In genomic region chr19:37077615-37077928, GRCh38 we compare ENCODE assay signal across 9 cellular contexts. TPM values are rescaled to one million over a fixed set of nuclear protein-coding genes. Genes with fewer than 3 reads are reported as not detected.
DNase-seq lines count a peak whose midpoint lies in the region; ATAC-seq lines count a peak whose summit lies in the region.
"Had no signal": no experiment of that assay in that cellular context is flagged by ENCODE, and none has a peak within 500 bp of the region (broad histone marks: within the 10 kb centered on the region; RNA-seq: fewer than 3 reads in every experiment).

No MANE protein-coding gene starts in this region.

- peaks cover 17% of the 10 kb centered on the region for H3K9me3 Mint-ChIP-seq in activated T-cell treated with anti-CD3 and anti-CD28 coated beads, Interleukin-2, amount 50 U/mL, for 4 hours
- peaks cover 27% of the 10 kb centered on the region for H3K9me3 Mint-ChIP-seq in activated CD4-positive, alpha-beta memory T cell treated with anti-CD3 and anti-CD28 coated beads, Interleukin-2, amount 10 ng/mL, durations not matched to agents 7 days and 5 days
- peaks cover 6% of the 10 kb centered on the region for H3K9me3 Mint-ChIP-seq in stimulated activated memory B cell treated with anti-CD40 and anti-IgM and Interleukin-4, amounts not matched to agents 10 μg/mL and 1 μg/mL and 100 μg/mL, for 72 hours

- no peak overlapping the region for H3K27ac ChIP-seq in iPS DF 6.9 (ENCODE audit: low read length)
- H3K27ac ChIP-seq: foreskin keratinocyte had no signal

- peak overlapping the region; percentile 93 for H3K4me3 Mint-ChIP-seq in activated T-cell treated with anti-CD3 and anti-CD28 coated beads, Interleukin-2, amount 50 U/mL, for 4 hours
- H3K4me3 Mint-ChIP-seq in activated CD4-positive, alpha-beta memory T cell treated with anti-CD3 and anti-CD28 coated beads, Interleukin-2, amount 10 ng/mL, durations not matched to agents 7 days and 5 days = peak overlapping the region; percentile 98
- H3K4me3 Mint-ChIP-seq in stimulated activated memory B cell treated with anti-CD40 and anti-IgM and Interleukin-4, amounts not matched to agents 10 μg/mL and 1 μg/mL and 100 μg/mL, for 72 hours = peak overlapping the region; percentile 89

- H3K27ac Mint-ChIP-seq in activated CD4-positive, alpha-beta memory T cell treated with anti-CD3 and anti-CD28 coated beads, Interleukin-2, amount 10 ng/mL, durations not matched to agents 7 days and 5 days = peak overlapping the region; percentile 81
- H3K27ac Mint-ChIP-seq in stimulated activated memory B cell treated with anti-CD40 and anti-IgM and Interleukin-4, amounts not matched to agents 10 μg/mL and 1 μg/mL and 100 μg/mL, for 72 hours = peak overlapping the region; percentile 89

- no peaks in the 10 kb centered on the region for H3K36me3 ChIP-seq in iPS DF 6.9 (ENCODE audit: control insufficient read depth, insufficient read depth, low read length)

- H3K4me1 ChIP-seq in iPS DF 6.9 (ENCODE audit: control insufficient read depth, insufficient read depth, low read length) = no peaks in the 10 kb centered on the region
- H3K4me1 ChIP-seq: foreskin keratinocyte had no signal

- ATAC-seq in activated T-cell treated with anti-CD3 and anti-CD28 coated beads, Interleukin-2, amount 50 U/mL, for 4 hours = no peak
- no peak for ATAC-seq in stimulated activated memory B cell treated with anti-CD40 and anti-IgM and Interleukin-4, amounts not matched to agents 10 μg/mL and 1 μg/mL and 100 μg/mL, for 72 hours
- ATAC-seq in GM18909 (IDR thresholded peaks at IDR 0.05; ENCODE audit: poor library complexity, unreplicated experiment) = no peak

- H3K4me1 Mint-ChIP-seq in activated T-cell treated with anti-CD3 and anti-CD28 coated beads, Interleukin-2, amount 50 U/mL, for 4 hours (ENCODE audit: low read depth) = peaks cover 29% of the 10 kb centered on the region
- H3K4me1 Mint-ChIP-seq in activated CD4-positive, alpha-beta memory T cell treated with anti-CD3 and anti-CD28 coated beads, Interleukin-2, amount 10 ng/mL, durations not matched to agents 7 days and 5 days = peaks cover 30% of the 10 kb centered on the region
- H3K4me1 Mint-ChIP-seq in stimulated activated memory B cell treated with anti-CD40 and anti-IgM and Interleukin-4, amounts not matched to agents 10 μg/mL and 1 μg/mL and 100 μg/mL, for 72 hours = peaks cover 33% of the 10 kb centered on the region

- whole genome bisulfite sequencing in iPS DF 6.9 (ENCODE audit: insufficient coverage, insufficient read length) = no CpG with 5 or more reads among the region's 6 CpGs

- no peaks in the 10 kb centered on the region for H3K9me3 ChIP-seq in iPS DF 6.9 (ENCODE audit: control insufficient read depth, insufficient read depth, low read length)

- CTCF ChIA-PET in activated CD4-positive, alpha-beta memory T cell treated with anti-CD3 and anti-CD28 coated beads, Interleukin-2, amount 10 ng/mL, durations not matched to agents 7 days and 5 days (lab: Charles Lee) = interaction anchor here (1.0 to 1.2 kb wide), 3 partner anchors 95 to 390 kb away, joined by 3 to 4 read pairs (median 4); partner anchors contain the start of genes ZNF345, ZNF569 and ZNF585A

- no peak for DNase-seq in activated T-cell treated with anti-CD3 and anti-CD28 coated beads, Interleukin-2, amount 50 U/mL, for 4 hours
- no peak for DNase-seq in activated T-cell treated with anti-CD3 and anti-CD28 coated beads, Interleukin-2, amount 50 U/mL, for 48 hours
- DNase-seq in activated CD4-positive, alpha-beta memory T cell treated with anti-CD3 and anti-CD28 coated beads, Interleukin-2, amount 10 ng/mL, durations not matched to agents 7 days and 5 days = no peak
- DNase-seq in iPS DF 6.9 (ENCODE audit: low read depth, low spot score) = no peak
- no peak for DNase-seq in central memory CD4-positive, alpha-beta T cell
- no peak for DNase-seq in T1000 (lab: John Stamatoyannopoulos, UW)

- POLR2A ChIA-PET in activated CD4-positive, alpha-beta memory T cell treated with anti-CD3 and anti-CD28 coated beads, Interleukin-2, amount 10 ng/mL, durations not matched to agents 7 days and 5 days (lab: Charles Lee) = interaction anchor here (0.7 to 1.8 kb wide), 11 partner anchors 8 to 702 kb away, joined by 3 to 7 read pairs (median 4); partner anchors contain the start of genes ZNF260, ZNF345, ZNF382 and ZNF383

- H3K27me3 ChIP-seq in iPS DF 6.9 (ENCODE audit: control insufficient read depth, insufficient read depth, low read length) = no peaks in the 10 kb centered on the region
- H3K27me3 ChIP-seq: foreskin keratinocyte had no signal

- H3K27me3 Mint-ChIP-seq in activated T-cell treated with anti-CD3 and anti-CD28 coated beads, Interleukin-2, amount 50 U/mL, for 4 hours (ENCODE audit: low read depth) = no peaks in the 10 kb centered on the region
- H3K27me3 Mint-ChIP-seq in activated CD4-positive, alpha-beta memory T cell treated with anti-CD3 and anti-CD28 coated beads, Interleukin-2, amount 10 ng/mL, durations not matched to agents 7 days and 5 days = no peaks in the 10 kb centered on the region
- H3K27me3 Mint-ChIP-seq in stimulated activated memory B cell treated with anti-CD40 and anti-IgM and Interleukin-4, amounts not matched to agents 10 μg/mL and 1 μg/mL and 100 μg/mL, for 72 hours = no peaks in the 10 kb centered on the region

- H3K36me3 Mint-ChIP-seq in activated T-cell treated with anti-CD3 and anti-CD28 coated beads, Interleukin-2, amount 50 U/mL, for 4 hours (ENCODE audit: insufficient read depth) = peaks cover 27% of the 10 kb centered on the region
- peaks cover 44% of the 10 kb centered on the region for H3K36me3 Mint-ChIP-seq in activated CD4-positive, alpha-beta memory T cell treated with anti-CD3 and anti-CD28 coated beads, Interleukin-2, amount 10 ng/mL, durations not matched to agents 7 days and 5 days (ENCODE audit: low read depth)
- H3K36me3 Mint-ChIP-seq in stimulated activated memory B cell treated with anti-CD40 and anti-IgM and Interleukin-4, amounts not matched to agents 10 μg/mL and 1 μg/mL and 100 μg/mL, for 72 hours = peaks cover 25% of the 10 kb centered on the region

- peak overlapping the region; percentile 90 for H3K4me3 ChIP-seq in iPS DF 6.9 (ENCODE audit: low read length)

RNA-seq across cellular contexts. Expression of gene ZNF420, which starts 0.7 kb away (rescaled TPM):
- 10 to 100 TPM; 10.5 to 14.2 (median 12.5) TPM for total RNA-seq in activated T-cell treated with anti-CD3 and anti-CD28 coated beads, Interleukin-2, amount 50 U/mL, for 4 hours
- total RNA-seq in activated CD4-positive, alpha-beta memory T cell treated with anti-CD3 and anti-CD28 coated beads, Interleukin-2, amount 10 ng/mL, durations not matched to agents 7 days and 5 days = 10 to 100 TPM; 11.3 to 13.2 TPM
